Comparison of ENCODE assay signal across 15 cellular contexts in genomic region chr1:74396942-74397341, GRCh38.
DNase-seq lines count a peak whose midpoint lies in the region; ATAC-seq, FAIRE-seq and TF ChIP-seq lines count a peak whose summit lies in the region.
"Had no signal": no experiment of that assay in that cellular context is flagged by ENCODE, and none has a peak within 500 bp of the region (broad histone marks: within the 10 kb centered on the region; RNA-seq: fewer than 3 reads in every experiment).

No MANE protein-coding gene starts in this region.

- intact Hi-C loops in GM12878 (cut with micrococcal nuclease; ENCODE audit: unreplicated experiment) (no loop called here), sigmoid colon (cut with DNase I) (no loop called here)

- H3K79me2 ChIP-seq in GM12878 (ENCODE audit: control insufficient read depth, insufficient read depth, low read length): no peaks in the 10 kb centered on the region
- H3K79me2 ChIP-seq in neural progenitor cell (ENCODE audit: low read depth): no peaks in the 10 kb centered on the region

- H2AFZ ChIP-seq in GM12878 (ENCODE audit: control insufficient read depth, low read depth, low read length) (no peak overlapping the region; the same call in 1 of the 2 replicates), neural progenitor cell (replicated peaks) (no peak overlapping the region)

- H3K4me1 ChIP-seq in GM12878 (ENCODE audit: control insufficient read depth, insufficient read depth, low read length) (no peaks in the 10 kb centered on the region), neural progenitor cell (peaks cover 26% of the 10 kb centered on the region), sigmoid colon (peaks cover 0 to 17% (median 4%) of the 10 kb centered on the region in 4 donors)

- H3K36me3 Mint-ChIP-seq in neural progenitor cell: no peaks in the 10 kb centered on the region

- no TSS peak for BruUV-seq in GM12878 (replicated peaks; lab: Mats Ljungman, UMichigan)

- no peak for FAIRE-seq in GM12878 (lab: Jason Lieb, UNC)

- H3K4me1 Mint-ChIP-seq in neural progenitor cell: peaks cover 38% of the 10 kb centered on the region

- no peaks in the 10 kb centered on the region for H3K27me3 ChIP-seq in GM12878 (replicated peaks in 1 of 2; ENCODE audit: control insufficient read depth in 2 of 2, insufficient read depth in 2 of 2, low read length in 1 of 2)
- H3K27me3 ChIP-seq in neural progenitor cell: no peaks in the 10 kb centered on the region
- H3K27me3 ChIP-seq in sigmoid colon: no peaks in the 10 kb centered on the region
- H3K27me3 ChIP-seq: BLaER1 treated with 17β-estradiol and CSF1 and Interleukin-3, amounts not matched to agents 10 nM and 100 nM; dorsolateral prefrontal cortex; tibial nerve had no signal

- peaks cover 7% of the 10 kb centered on the region for H3K27me3 Mint-ChIP-seq in neural progenitor cell (ENCODE audit: insufficient read depth, low read depth)

- H3K36me3 ChIP-seq in GM12878 (ENCODE audit: control insufficient read depth in 2 of 2, insufficient read depth in 2 of 2, low read length in 1 of 2): no peaks in the 10 kb centered on the region
- no peaks in the 10 kb centered on the region for H3K36me3 ChIP-seq in neural progenitor cell
- no peaks in the 10 kb centered on the region for H3K36me3 ChIP-seq in sigmoid colon
- H3K36me3 ChIP-seq: BLaER1 treated with 17β-estradiol and CSF1 and Interleukin-3, amounts not matched to agents 10 nM and 100 nM; tibial nerve had no signal

- WGBS in GM12878 (ENCODE audit: insufficient coverage, insufficient replicate concordance, low lambda C conversion rate, missing lambda C conversion rate): 2% methylated on average over 4 of the region's 4 CpGs
- WGBS in sigmoid colon, 2 donors: 21 to 34% methylated on average over 4 of the region's 4 CpGs

- peaks cover 25% of the 10 kb centered on the region for H3F3A ChIP-seq in neural progenitor cell (ENCODE audit: low read depth)

- RAD21 ChIA-PET in GM12878 (lab: Charles Lee; ENCODE audit: unreplicated experiment): interaction anchor here (1.0 to 1.2 kb wide), 3 partner anchors 29 to 292 kb away, joined by 3 to 5 read pairs (median 4); no protein-coding TSS in a partner anchor

- H3K9ac ChIP-seq in GM12878 (ENCODE audit: control insufficient read depth, insufficient read depth, low read length): no peak overlapping the region
- no peak overlapping the region for H3K9ac ChIP-seq in neural progenitor cell
- H3K9ac ChIP-seq: BLaER1 treated with 17β-estradiol and CSF1 and Interleukin-3, amounts not matched to agents 10 nM and 100 nM had no signal

- TF ChIP-seq EP300 in GM12878 (IDR thresholded peaks at IDR 0.05; ENCODE audit: borderline replicate concordance in 1 of 2, control insufficient read depth in 1 of 2, low read depth in 2 of 2, low read length in 2 of 2) (no peak), sigmoid colon (IDR thresholded peaks at IDR 0.05) (no peak)

- peaks cover 16% of the 10 kb centered on the region for H3K9me3 Mint-ChIP-seq in neural progenitor cell

- H4K20me1 ChIP-seq in GM12878 (ENCODE audit: control insufficient read depth, insufficient read depth) (no peaks in the 10 kb centered on the region), neural progenitor cell (ENCODE audit: low read depth) (no peaks in the 10 kb centered on the region)
- H4K20me1 ChIP-seq: BLaER1 treated with 17β-estradiol and CSF1 and Interleukin-3, amounts not matched to agents 10 nM and 100 nM had no signal

- peak overlapping the region; percentile 10 for H3K27ac Mint-ChIP-seq in neural progenitor cell

- H3K9me3 ChIP-seq in GM12878 (replicated peaks; ENCODE audit: control insufficient read depth, insufficient read depth, low read length) (no peaks in the 10 kb centered on the region), neural progenitor cell (ENCODE audit: low read depth) (no peaks in the 10 kb centered on the region), sigmoid colon (no peaks in the 10 kb centered on the region)
- H3K9me3 ChIP-seq: BLaER1 treated with 17β-estradiol and CSF1 and Interleukin-3, amounts not matched to agents 10 nM and 100 nM; tibial nerve had no signal

- TF ChIP-seq RAD21 in GM12878 (IDR thresholded peaks at IDR 0.05; ENCODE audit: insufficient read depth, low read depth, low read length): no peak

- CTCF ChIA-PET in GM12878 (lab: Yijun Ruan, JAX): interaction anchor here (0.7 to 1.1 kb wide), 2 partner anchors 39 to 384 kb away, joined by 3 to 4 read pairs; no protein-coding TSS in a partner anchor

- in situ Hi-C loops in GM12878 (cut with MboI): no loop called here

- H3K4me3 ChIP-seq in GM12878 (no peak overlapping the region), neural progenitor cell (no peak overlapping the region), sigmoid colon (no peak overlapping the region)
- H3K4me3 ChIP-seq: BLaER1 treated with 17β-estradiol and CSF1 and Interleukin-3, amounts not matched to agents 10 nM and 100 nM; dorsolateral prefrontal cortex; tibial nerve had no signal

- SMC1A ChIA-PET in GM12878 (lab: Charles Lee; ENCODE audit: uncharacterized antibody, unreplicated experiment): interaction anchor here (0.7 to 2.3 kb wide), 8 partner anchors 8 to 293 kb away, joined by 3 to 7 read pairs (median 4); no protein-coding TSS in a partner anchor

- H3K4me2 ChIP-seq in GM12878 (ENCODE audit: control insufficient read depth, insufficient read depth) (no peak overlapping the region), neural progenitor cell (no peak overlapping the region)

- POLR2A ChIA-PET in GM12878 (lab: Charles Lee): interaction anchor here (1.5 kb wide), 1 partner anchor 26 kb away, joined by 3 read pairs; no protein-coding TSS in a partner anchor

- TF ChIP-seq CTCF in GM12878 (IDR thresholded peaks at IDR 0.05 in 2 of 3, conservative IDR thresholded peaks at IDR 0.05 in 1 of 3; ENCODE audit: control insufficient read depth in 2 of 3, extremely low read depth in 1 of 3, insufficient read depth in 1 of 3, low read depth in 3 of 3, low read length in 3 of 3) (no peak), neural progenitor cell (IDR thresholded peaks at IDR 0.05) (no peak), sigmoid colon (IDR thresholded peaks at IDR 0.05) (no peak)

- no peak overlapping the region for H3K27ac ChIP-seq in GM12878 (ENCODE audit: control insufficient read depth, insufficient read depth)
- no peak overlapping the region for H3K27ac ChIP-seq in neural progenitor cell
- H3K27ac ChIP-seq in sigmoid colon: no peak overlapping the region
- H3K27ac ChIP-seq: BLaER1 treated with 17β-estradiol and CSF1 and Interleukin-3, amounts not matched to agents 10 nM and 100 nM had no signal

- no peak overlapping the region for H3K4me3 Mint-ChIP-seq in neural progenitor cell

- ATAC-seq in GM19035 (IDR thresholded peaks at IDR 0.05; ENCODE audit: unreplicated experiment) (peak; percentile 45), HG02884 (IDR thresholded peaks at IDR 0.05; ENCODE audit: unreplicated experiment) (peak; percentile 56), GM12878 (peak; percentile 58)

- TF ChIP-seq POLR2A in GM12878 (IDR thresholded peaks at IDR 0.05; ENCODE audit: low read depth, low read length) (no peak), sigmoid colon (IDR thresholded peaks at IDR 0.05) (no peak)

- DNase-seq in GM12878 (ENCODE audit: low read depth, low spot score) (no peak), neural progenitor cell (ENCODE audit: low spot score) (no peak), sigmoid colon (no peak), amniotic stem cell (lab: John Stamatoyannopoulos, UW) (no peak), NCI-H1694 (lab: John Stamatoyannopoulos, UW) (no peak)
- DNase-seq in stimulated activated CD4-positive, alpha-beta T cell treated with anti-CD3 and anti-CD28 coated beads, Interleukin-2, amount 100 ng/mL, for 48 hours: no peak
- DNase-seq: GF-D8, glutamatergic neuron, NCI-H2029 treated with DMSO at 0.1 percent for 48 hours, T-helper 2 cell had no signal

TF ChIP-seq in GM12878, 131 proteins besides CTCF, POLR2A, EP300 and RAD21 (continues in another document):
- TF ChIP-seq MEF2A (IDR thresholded peaks at IDR 0.05; ENCODE audit: insufficient read depth, low read depth, low read length) (no peak), EZH2 (IDR thresholded peaks at IDR 0.05; ENCODE audit: borderline replicate concordance, control insufficient read depth, low read depth, low read length) (no peak), MTA2 (IDR thresholded peaks at IDR 0.05; ENCODE audit: low read depth) (peak; percentile 51), NRF1 (conservative IDR thresholded peaks at IDR 0.05; ENCODE audit: low read depth, low read length) (no peak), ATF7 (IDR thresholded peaks at IDR 0.05; ENCODE audit: low read depth) (peak; percentile 25; the same call in 1 of the 2 replicates), NFIC (IDR thresholded peaks at IDR 0.05; ENCODE audit: low read depth, low read length) (no peak), ZNF217 (IDR thresholded peaks at IDR 0.05) (no peak), HDGF (IDR thresholded peaks at IDR 0.05) (peak; percentile 77; the same call in 1 of the 2 replicates), SMAD1 (IDR thresholded peaks at IDR 0.05; ENCODE audit: low read depth, partially characterized antibody) (no peak), NBN (IDR thresholded peaks at IDR 0.05) (peak; percentile 79; the same call in 1 of the 2 replicates), RCOR1 (conservative IDR thresholded peaks at IDR 0.05; ENCODE audit: low read depth, low read length) (no peak), RUNX3 (IDR thresholded peaks at IDR 0.05; ENCODE audit: low read length) (no peak), DPF2 (IDR thresholded peaks at IDR 0.05) (no peak)
- TF ChIP-seq, protein P1, sequence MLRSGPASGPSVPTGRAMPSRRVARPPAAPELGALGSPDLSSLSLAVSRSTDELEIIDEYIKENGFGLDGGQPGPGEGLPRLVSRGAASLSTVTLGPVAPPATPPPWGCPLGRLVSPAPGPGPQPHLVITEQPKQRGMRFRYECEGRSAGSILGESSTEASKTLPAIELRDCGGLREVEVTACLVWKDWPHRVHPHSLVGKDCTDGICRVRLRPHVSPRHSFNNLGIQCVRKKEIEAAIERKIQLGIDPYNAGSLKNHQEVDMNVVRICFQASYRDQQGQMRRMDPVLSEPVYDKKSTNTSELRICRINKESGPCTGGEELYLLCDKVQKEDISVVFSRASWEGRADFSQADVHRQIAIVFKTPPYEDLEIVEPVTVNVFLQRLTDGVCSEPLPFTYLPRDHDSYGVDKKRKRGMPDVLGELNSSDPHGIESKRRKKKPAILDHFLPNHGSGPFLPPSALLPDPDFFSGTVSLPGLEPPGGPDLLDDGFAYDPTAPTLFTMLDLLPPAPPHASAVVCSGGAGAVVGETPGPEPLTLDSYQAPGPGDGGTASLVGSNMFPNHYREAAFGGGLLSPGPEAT (IDR thresholded peaks at IDR 0.05; ENCODE audit: low read depth): peak; percentile 17; the same call in 1 of the 2 replicates
